1 cellular context compared by ENCODE assay signal in genomic region chr12:34022079-34022830, GRCh38.
A peak's percentile ranks its signal among the peaks of the same experiment; 100 is the strongest.
TF ChIP-seq lines count a peak whose summit lies in the region.

TSS of gene ALG10 (plus strand) at chr12:34022496. CDS start at chr12:34022600, 104 bp downstream.

TF ChIP-seq in K562, 482 proteins besides CTCF, POLR2A, EP300 and RAD21 (continued from another document and continues in another):
- TF ChIP-seq BCLAF1 (IDR thresholded peaks at IDR 0.05; ENCODE audit: borderline replicate concordance in 1 of 2, control insufficient read depth in 1 of 2, low read depth in 2 of 2, low read length in 1 of 2) = peak in 1 of 2 experiments; percentile 92; a peak in 2 of 4 replicates
- no peak for TF ChIP-seq ZBTB26 (CRISPR knock-in tag; IDR thresholded peaks at IDR 0.05)
- no peak for TF ChIP-seq ZNF644 (tag; IDR thresholded peaks at IDR 0.05; ENCODE audit: low read depth)
- no peak for TF ChIP-seq ZNF76 (CRISPR knock-in tag; IDR thresholded peaks at IDR 0.05; ENCODE audit: borderline replicate concordance)
- TF ChIP-seq RBFOX2 (IDR thresholded peaks at IDR 0.05; ENCODE audit: low read depth, low read length) = peak; percentile 89
- TF ChIP-seq MAFK (IDR thresholded peaks at IDR 0.05; ENCODE audit: low read length) = 0 out of 2 replicates have a peak, but pooled peaks have one; percentile 3
- peak in 1 of 2 experiments; percentile 44; a peak in 2 of 4 replicates for TF ChIP-seq SIX5 (IDR thresholded peaks at IDR 0.05; ENCODE audit: borderline replicate concordance in 1 of 2, insufficient read depth in 1 of 2, low read depth in 1 of 2, low read length in 2 of 2)
- no peak for TF ChIP-seq ZFP91 (CRISPR knock-in tag; IDR thresholded peaks at IDR 0.05)
- TF ChIP-seq TCF7L2 (IDR thresholded peaks at IDR 0.05; ENCODE audit: low read depth, low read length) = no peak
- TF ChIP-seq TEAD2 (tag; IDR thresholded peaks at IDR 0.05) = no peak
- TF ChIP-seq POLR3A (IDR thresholded peaks at IDR 0.05; ENCODE audit: borderline replicate concordance, extremely low read depth, insufficient read depth, insufficient read length) = no peak
- TF ChIP-seq RCOR1 (IDR thresholded peaks at IDR 0.05; ENCODE audit: borderline replicate concordance in 1 of 2, low read depth in 2 of 2, low read length in 2 of 2) = peak; percentile 57 to 77; a peak in 2 of 4 replicates
- TF ChIP-seq POLR2AphosphoS5 (IDR thresholded peaks at IDR 0.05; ENCODE audit: control insufficient read depth, insufficient read depth, low read depth, low read length) = peak; percentile 90
- no peak for TF ChIP-seq ZC3H4 (CRISPR knock-in tag; IDR thresholded peaks at IDR 0.05; ENCODE audit: borderline replicate concordance)
- TF ChIP-seq ZNF740 (CRISPR knock-in tag; IDR thresholded peaks at IDR 0.05) = no peak
- no peak for TF ChIP-seq ZNF740 (tag; IDR thresholded peaks at IDR 0.05)
- TF ChIP-seq IRF2 (CRISPR knock-in tag; IDR thresholded peaks at IDR 0.05) = no peak
- peak; percentile 87 for TF ChIP-seq TAF1 (IDR thresholded peaks at IDR 0.05; ENCODE audit: control insufficient read depth, extremely low read depth, insufficient read depth, low read length, severe bottlenecking)
- TF ChIP-seq EGR1 (conservative IDR thresholded peaks at IDR 0.05) = no peak
- no peak for TF ChIP-seq NFE2 (IDR thresholded peaks at IDR 0.05; ENCODE audit: low read depth)
- no peak for TF ChIP-seq THAP7 (CRISPR knock-in tag; IDR thresholded peaks at IDR 0.05)
- peak in 1 of 2 experiments; percentile 70; a peak in 2 of 4 replicates for TF ChIP-seq TBL1XR1 (IDR thresholded peaks at IDR 0.05; ENCODE audit: low read length in 2 of 2)
- TF ChIP-seq POLR2H (tag; IDR thresholded peaks at IDR 0.05; ENCODE audit: low read depth) = no peak
- no peak for TF ChIP-seq PPARD (CRISPR knock-in tag; IDR thresholded peaks at IDR 0.05)
- TF ChIP-seq ZNF699 (CRISPR knock-in tag; IDR thresholded peaks at IDR 0.05; ENCODE audit: insufficient replicate concordance) = no peak
- peak; percentile 88 for TF ChIP-seq ZBTB40 (IDR thresholded peaks at IDR 0.05)
- no peak for TF ChIP-seq ZBTB40 (CRISPR knock-in tag; IDR thresholded peaks at IDR 0.05)
- peak; percentile 62 for TF ChIP-seq TEAD4 (IDR thresholded peaks at IDR 0.05; ENCODE audit: low read length)
- TF ChIP-seq TEAD4 (CRISPR knock-in tag; IDR thresholded peaks at IDR 0.05; ENCODE audit: borderline replicate concordance) = no peak
- TF ChIP-seq RFX1 (IDR thresholded peaks at IDR 0.05) = 0 out of 2 replicates have a peak, but pooled peaks have one; percentile 14
- 0 out of 2 replicates have a peak, but pooled peaks have one; percentile 14 for TF ChIP-seq TCF7 (IDR thresholded peaks at IDR 0.05; ENCODE audit: borderline replicate concordance)
- TF ChIP-seq TFE3 (CRISPR knock-in tag; IDR thresholded peaks at IDR 0.05) = no peak
- TF ChIP-seq DPF2 (IDR thresholded peaks at IDR 0.05) = no peak
- peak; percentile 51; the same call in 1 of the 2 replicates for TF ChIP-seq LCOR (CRISPR knock-in tag; IDR thresholded peaks at IDR 0.05)
- TF ChIP-seq HNRNPLL (IDR thresholded peaks at IDR 0.05; ENCODE audit: low read depth, low read length, poor library complexity, severe bottlenecking) = peak; percentile 65
- peak; percentile 87 for TF ChIP-seq ETV5 (CRISPR knock-in tag; IDR thresholded peaks at IDR 0.05; ENCODE audit: low read depth)
- no peak for TF ChIP-seq GTF2F1 (IDR thresholded peaks at IDR 0.05; ENCODE audit: low read depth, low read length)
- no peak for TF ChIP-seq ZNF408 (CRISPR knock-in tag; IDR thresholded peaks at IDR 0.05; ENCODE audit: low read depth)
- TF ChIP-seq CREB3 (tag; conservative IDR thresholded peaks at IDR 0.05; ENCODE audit: low read depth) = no peak
- 0 out of 2 replicates have a peak, but pooled peaks have one; percentile 61 for TF ChIP-seq ZC3H11A (IDR thresholded peaks at IDR 0.05; ENCODE audit: low read depth, low read length)
- TF ChIP-seq ZFX (CRISPR knock-in tag; IDR thresholded peaks at IDR 0.05) = peak; percentile 47; the same call in 1 of the 2 replicates
- TF ChIP-seq XRCC4 (IDR thresholded peaks at IDR 0.05; ENCODE audit: extremely low read depth, insufficient read depth, insufficient read length) = no peak
- peak; percentile 72; the same call in 1 of the 2 replicates for TF ChIP-seq PML (IDR thresholded peaks at IDR 0.05; ENCODE audit: low read length)
- peak; percentile 74; the same call in 1 of the 2 replicates for TF ChIP-seq CBX1 (IDR thresholded peaks at IDR 0.05; ENCODE audit: low read depth)
- TF ChIP-seq TRIM24 (IDR thresholded peaks at IDR 0.05) = peak in 1 of 2 experiments; percentile 34; a peak in 1 of 4 replicates
- TF ChIP-seq KLF16 (IDR thresholded peaks at IDR 0.05) = no peak
- TF ChIP-seq PHF8 (IDR thresholded peaks at IDR 0.05; ENCODE audit: borderline replicate concordance, low read length) = peak; percentile 85
